In the genomic region with DNA sequence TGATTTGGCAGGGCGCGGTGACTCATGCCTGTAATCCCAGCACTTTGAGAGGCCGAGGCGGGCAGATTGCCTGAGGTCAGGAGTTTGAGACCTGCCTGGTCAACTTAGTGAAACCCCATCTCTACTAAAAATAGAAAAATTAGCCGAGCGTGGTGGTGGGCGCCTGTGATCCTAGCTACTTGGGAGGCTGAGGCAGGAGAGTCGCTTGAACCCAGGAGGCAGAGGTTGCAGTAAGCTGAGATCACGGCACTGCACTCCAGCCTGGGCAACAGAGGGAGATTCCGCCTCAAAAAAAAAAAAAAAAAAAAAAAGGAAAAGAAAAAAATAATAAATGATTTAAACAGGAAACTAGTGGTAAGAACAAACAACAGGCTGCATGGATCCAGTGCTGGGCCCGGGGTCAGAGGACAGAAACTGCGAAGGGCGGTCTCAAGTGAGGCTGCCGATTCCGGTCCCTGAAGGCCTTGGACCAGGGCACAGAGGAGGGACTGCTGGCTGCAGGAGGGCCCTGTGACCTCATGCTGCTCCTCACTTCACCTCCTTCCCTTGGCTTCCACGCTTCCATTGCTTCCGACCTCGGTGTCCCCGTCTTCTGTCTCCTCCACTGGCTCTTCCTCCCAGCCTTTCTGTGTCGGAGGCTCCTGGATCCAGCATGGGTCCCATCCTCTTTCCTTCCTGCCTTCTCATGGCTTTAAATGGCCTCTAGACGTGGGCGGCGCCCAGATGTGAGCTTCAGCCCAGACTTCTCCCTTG, we compare ENCODE assay signal across 1 cellular context.
TF ChIP-seq lines count a peak whose summit lies in the region.

No MANE protein-coding gene starts in this region.

TF ChIP-seq in IMR-90, 13 proteins besides CTCF, POLR2A, EP300 and RAD21:
- TF ChIP-seq CHD1 (IDR thresholded peaks at IDR 0.05; ENCODE audit: low read depth, low read length) (no peak), MXI1 (IDR thresholded peaks at IDR 0.05; ENCODE audit: borderline replicate concordance, low read depth, low read length) (no peak), RCOR1 (IDR thresholded peaks at IDR 0.05; ENCODE audit: insufficient replicate concordance, low read length) (no peak), FOS (IDR thresholded peaks at IDR 0.05; ENCODE audit: low read depth, low read length) (no peak)
